ENCODE assay signal across 1 cellular context in the genomic region with DNA sequence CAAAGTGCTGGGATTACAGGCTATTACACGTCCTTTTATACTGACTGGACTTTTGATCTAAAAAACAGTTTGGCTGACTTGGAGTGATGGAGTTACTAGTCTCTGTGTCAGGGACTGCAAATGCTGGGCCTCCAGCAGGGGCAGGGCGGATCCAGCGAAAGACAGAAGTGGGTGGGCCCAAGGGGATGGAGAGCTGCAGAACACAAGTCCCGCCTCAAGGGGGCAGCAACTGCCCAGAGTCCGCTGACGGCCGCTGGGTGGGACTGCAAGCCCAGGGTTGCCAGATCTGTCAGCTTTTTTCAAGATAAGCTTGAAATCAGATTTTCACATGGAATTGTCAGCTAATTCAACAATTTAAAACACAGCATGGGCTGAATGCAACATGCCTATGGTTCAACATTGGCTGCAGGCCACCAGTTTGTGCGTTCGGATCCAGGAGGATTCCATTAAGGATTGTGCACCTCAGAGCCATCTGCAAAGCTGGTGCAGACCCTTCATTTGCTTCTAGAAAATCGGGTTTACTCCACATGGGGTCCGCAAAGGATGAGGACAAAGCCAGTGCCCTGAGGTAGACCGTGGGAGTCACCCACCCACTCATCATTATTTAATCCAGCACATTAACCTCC.
A peak's percentile ranks its signal among the peaks of the same experiment; 100 is the strongest.
TF ChIP-seq lines count a peak whose summit lies in the region.

No MANE protein-coding gene starts in this region.

TF ChIP-seq in K562, 482 proteins besides CTCF, POLR2A, EP300 and RAD21 (continues in another document):
- peak in 2 of 3 experiments; percentile 56 to 66 for TF ChIP-seq YY1 (IDR thresholded peaks at IDR 0.05; ENCODE audit: borderline replicate concordance in 1 of 3, control insufficient read depth in 1 of 3, extremely low read depth in 1 of 3, insufficient read depth in 3 of 3, insufficient read length in 1 of 3, insufficient replicate concordance in 2 of 3, low read depth in 1 of 3, low read length in 2 of 3)
- no peak for TF ChIP-seq PCBP2 (IDR thresholded peaks at IDR 0.05; ENCODE audit: low read depth, low read length, poor library complexity, severe bottlenecking)
- no peak for TF ChIP-seq ZNF512 (tag; IDR thresholded peaks at IDR 0.05)
- TF ChIP-seq CSDE1 (IDR thresholded peaks at IDR 0.05), result no peak
- TF ChIP-seq RB1 (IDR thresholded peaks at IDR 0.05; ENCODE audit: low read depth), result peak; percentile 87
- TF ChIP-seq ZNF280B (CRISPR knock-in tag; IDR thresholded peaks at IDR 0.05), result no peak
- peak; percentile 50; the same call in 1 of the 2 replicates for TF ChIP-seq ZNF263 (CRISPR knock-in tag; IDR thresholded peaks at IDR 0.05; ENCODE audit: borderline replicate concordance)
- TF ChIP-seq ZBED1 (IDR thresholded peaks at IDR 0.05), result no peak
- no peak for TF ChIP-seq ZSCAN29 (IDR thresholded peaks at IDR 0.05)
- TF ChIP-seq WHSC1 (IDR thresholded peaks at IDR 0.05; ENCODE audit: low read length), result no peak
- TF ChIP-seq, protein P1, sequence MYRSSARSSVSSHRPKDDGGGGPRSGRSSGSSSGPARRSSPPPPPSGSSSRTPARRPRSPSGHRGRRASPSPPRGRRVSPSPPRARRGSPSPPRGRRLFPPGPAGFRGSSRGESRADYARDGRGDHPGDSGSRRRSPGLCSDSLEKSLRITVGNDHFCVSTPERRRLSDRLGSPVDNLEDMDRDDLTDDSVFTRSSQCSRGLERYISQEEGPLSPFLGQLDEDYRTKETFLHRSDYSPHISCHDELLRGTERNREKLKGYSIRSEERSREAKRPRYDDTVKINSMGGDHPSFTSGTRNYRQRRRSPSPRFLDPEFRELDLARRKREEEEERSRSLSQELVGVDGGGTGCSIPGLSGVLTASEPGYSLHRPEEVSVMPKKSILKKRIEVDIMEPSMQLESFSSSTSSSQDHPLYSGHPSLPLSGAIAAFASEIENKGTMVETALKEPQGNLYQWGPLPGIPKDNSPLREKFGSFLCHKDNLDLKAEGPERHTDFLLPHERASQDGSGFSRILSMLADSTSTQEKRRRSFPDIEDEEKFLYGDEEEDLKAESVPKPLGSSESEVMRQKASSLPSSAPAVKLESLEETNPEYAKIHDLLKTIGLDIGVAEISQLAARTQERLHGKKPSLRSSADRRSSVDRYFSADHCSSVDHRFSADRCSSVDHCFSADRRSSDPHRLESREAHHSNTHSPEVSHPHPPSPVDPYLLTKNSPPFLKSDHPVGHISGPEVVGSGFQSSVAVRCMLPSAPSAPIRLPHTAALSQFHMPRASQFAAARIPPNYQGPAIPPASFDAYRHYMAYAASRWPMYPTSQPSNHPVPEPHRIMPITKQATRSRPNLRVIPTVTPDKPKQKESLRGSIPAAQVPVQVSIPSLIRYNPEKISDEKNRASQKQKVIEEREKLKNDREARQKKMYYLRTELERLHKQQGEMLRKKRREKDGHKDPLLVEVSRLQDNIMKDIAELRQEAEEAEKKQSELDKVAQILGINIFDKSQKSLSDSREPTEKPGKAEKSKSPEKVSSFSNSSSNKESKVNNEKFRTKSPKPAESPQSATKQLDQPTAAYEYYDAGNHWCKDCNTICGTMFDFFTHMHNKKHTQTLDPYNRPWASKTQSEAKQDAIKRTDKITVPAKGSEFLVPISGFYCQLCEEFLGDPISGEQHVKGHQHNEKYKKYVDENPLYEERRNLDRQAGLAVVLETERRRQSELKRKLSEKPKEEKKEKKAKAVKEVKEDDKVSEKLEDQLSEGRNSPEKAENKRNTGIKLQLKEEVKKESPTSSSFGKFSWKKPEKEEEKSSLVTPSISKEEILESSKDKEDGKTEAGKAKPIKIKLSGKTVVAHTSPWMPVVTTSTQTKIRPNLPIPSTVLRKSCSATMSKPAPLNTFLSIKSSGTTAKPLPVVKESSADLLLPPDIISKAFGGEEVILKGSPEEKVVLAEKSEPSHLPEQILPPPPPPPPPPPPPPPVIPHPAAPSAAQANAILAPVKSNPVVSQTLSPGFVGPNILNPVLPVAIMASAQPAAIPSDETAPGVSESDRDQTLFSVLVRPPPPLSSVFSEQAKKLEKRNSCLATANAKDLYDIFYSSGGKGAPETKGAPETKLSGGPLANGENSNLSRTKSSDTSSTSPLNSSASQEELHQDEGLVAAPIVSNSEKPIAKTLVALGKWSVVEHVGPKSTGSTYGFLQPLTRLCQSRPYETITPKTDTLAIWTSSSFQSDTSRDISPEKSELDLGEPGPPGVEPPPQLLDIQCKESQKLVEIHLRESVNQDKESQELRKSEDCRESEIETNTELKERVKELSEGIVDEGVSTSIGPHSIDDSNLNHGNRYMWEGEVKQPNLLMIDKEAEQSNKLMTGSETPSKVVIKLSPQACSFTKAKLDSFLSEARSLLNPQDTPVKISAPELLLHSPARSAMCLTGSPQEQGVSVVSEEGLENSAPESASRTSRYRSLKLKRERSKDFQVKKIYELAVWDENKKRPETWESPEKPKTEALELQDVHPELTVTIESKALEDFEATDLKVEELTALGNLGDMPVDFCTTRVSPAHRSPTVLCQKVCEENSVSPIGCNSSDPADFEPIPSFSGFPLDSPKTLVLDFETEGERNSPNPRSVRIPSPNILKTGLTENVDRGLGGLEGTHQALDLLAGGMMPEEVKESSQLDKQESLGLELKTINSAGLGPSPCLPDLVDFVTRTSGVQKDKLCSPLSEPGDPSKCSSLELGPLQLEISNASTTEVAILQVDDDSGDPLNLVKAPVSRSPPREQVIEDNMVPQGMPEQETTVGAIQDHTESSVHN (IDR thresholded peaks at IDR 0.05; ENCODE audit: borderline replicate concordance in 1 of 2, low read depth in 1 of 2), result no peak
- TF ChIP-seq, protein P2, sequence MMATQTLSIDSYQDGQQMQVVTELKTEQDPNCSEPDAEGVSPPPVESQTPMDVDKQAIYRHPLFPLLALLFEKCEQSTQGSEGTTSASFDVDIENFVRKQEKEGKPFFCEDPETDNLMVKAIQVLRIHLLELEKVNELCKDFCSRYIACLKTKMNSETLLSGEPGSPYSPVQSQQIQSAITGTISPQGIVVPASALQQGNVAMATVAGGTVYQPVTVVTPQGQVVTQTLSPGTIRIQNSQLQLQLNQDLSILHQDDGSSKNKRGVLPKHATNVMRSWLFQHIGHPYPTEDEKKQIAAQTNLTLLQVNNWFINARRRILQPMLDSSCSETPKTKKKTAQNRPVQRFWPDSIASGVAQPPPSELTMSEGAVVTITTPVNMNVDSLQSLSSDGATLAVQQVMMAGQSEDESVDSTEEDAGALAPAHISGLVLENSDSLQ (IDR thresholded peaks at IDR 0.05), result peak; percentile 58; the same call in 1 of the 2 replicates
- no peak for TF ChIP-seq NUFIP1 (IDR thresholded peaks at IDR 0.05; ENCODE audit: partially characterized antibody)
- no peak for TF ChIP-seq ILK (tag; IDR thresholded peaks at IDR 0.05; ENCODE audit: borderline replicate concordance, low read depth)
- TF ChIP-seq FOS (IDR thresholded peaks at IDR 0.05; ENCODE audit: extremely low read depth, insufficient read length), result no peak
- TF ChIP-seq ZNF23 (CRISPR knock-in tag; IDR thresholded peaks at IDR 0.05), result no peak
- TF ChIP-seq ZNF146 (CRISPR knock-in tag; IDR thresholded peaks at IDR 0.05; ENCODE audit: unreplicated experiment), result no peak
- TF ChIP-seq RBM17 (IDR thresholded peaks at IDR 0.05; ENCODE audit: borderline replicate concordance, low read depth, low read length), result no peak
- no peak for TF ChIP-seq IRF1 (CRISPR knock-in tag; IDR thresholded peaks at IDR 0.05; ENCODE audit: borderline replicate concordance)
- TF ChIP-seq MYNN (IDR thresholded peaks at IDR 0.05), result peak; percentile 69; the same call in 1 of the 2 replicates
- TF ChIP-seq MYNN (CRISPR knock-in tag; IDR thresholded peaks at IDR 0.05), result no peak
- TF ChIP-seq YBX1 (IDR thresholded peaks at IDR 0.05), result no peak
- TF ChIP-seq NRF1 (conservative IDR thresholded peaks at IDR 0.05 in 1 of 2, IDR thresholded peaks at IDR 0.05 in 1 of 2), result peak in 1 of 2 experiments; percentile 19; a peak in 1 of 4 replicates
- TF ChIP-seq, protein P3, sequence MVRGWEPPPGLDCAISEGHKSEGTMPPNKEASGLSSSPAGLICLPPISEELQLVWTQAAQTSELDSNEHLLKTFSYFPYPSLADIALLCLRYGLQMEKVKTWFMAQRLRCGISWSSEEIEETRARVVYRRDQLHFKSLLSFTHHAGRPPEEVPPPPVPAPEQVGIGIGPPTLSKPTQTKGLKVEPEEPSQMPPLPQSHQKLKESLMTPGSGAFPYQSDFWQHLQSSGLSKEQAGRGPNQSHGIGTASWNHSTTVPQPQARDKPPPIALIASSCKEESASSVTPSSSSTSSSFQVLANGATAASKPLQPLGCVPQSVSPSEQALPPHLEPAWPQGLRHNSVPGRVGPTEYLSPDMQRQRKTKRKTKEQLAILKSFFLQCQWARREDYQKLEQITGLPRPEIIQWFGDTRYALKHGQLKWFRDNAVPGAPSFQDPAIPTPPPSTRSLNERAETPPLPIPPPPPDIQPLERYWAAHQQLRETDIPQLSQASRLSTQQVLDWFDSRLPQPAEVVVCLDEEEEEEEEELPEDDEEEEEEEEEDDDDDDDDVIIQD (CRISPR knock-in tag; IDR thresholded peaks at IDR 0.05), result no peak
- no peak for TF ChIP-seq TRIM24 (IDR thresholded peaks at IDR 0.05)
- TF ChIP-seq, protein P4, sequence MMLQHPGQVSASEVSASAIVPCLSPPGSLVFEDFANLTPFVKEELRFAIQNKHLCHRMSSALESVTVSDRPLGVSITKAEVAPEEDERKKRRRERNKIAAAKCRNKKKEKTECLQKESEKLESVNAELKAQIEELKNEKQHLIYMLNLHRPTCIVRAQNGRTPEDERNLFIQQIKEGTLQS (IDR thresholded peaks at IDR 0.05), result no peak
- TF ChIP-seq, protein P4 (CRISPR knock-in tag; conservative IDR thresholded peaks at IDR 0.05), result no peak
- TF ChIP-seq, protein P5, sequence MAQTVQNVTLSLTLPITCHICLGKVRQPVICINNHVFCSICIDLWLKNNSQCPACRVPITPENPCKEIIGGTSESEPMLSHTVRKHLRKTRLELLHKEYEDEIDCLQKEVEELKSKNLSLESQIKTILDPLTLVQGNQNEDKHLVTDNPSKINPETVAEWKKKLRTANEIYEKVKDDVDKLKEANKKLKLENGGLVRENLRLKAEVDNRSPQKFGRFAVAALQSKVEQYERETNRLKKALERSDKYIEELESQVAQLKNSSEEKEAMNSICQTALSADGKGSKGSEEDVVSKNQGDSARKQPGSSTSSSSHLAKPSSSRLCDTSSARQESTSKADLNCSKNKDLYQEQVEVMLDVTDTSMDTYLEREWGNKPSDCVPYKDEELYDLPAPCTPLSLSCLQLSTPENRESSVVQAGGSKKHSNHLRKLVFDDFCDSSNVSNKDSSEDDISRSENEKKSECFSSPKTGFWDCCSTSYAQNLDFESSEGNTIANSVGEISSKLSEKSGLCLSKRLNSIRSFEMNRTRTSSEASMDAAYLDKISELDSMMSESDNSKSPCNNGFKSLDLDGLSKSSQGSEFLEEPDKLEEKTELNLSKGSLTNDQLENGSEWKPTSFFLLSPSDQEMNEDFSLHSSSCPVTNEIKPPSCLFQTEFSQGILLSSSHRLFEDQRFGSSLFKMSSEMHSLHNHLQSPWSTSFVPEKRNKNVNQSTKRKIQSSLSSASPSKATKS (CRISPR knock-in tag; IDR thresholded peaks at IDR 0.05), result no peak
- TF ChIP-seq GTF2E2 (tag; IDR thresholded peaks at IDR 0.05), result no peak
- no peak for TF ChIP-seq ZNF212 (CRISPR knock-in tag; IDR thresholded peaks at IDR 0.05)
- no peak for TF ChIP-seq SNAPC5 (CRISPR knock-in tag; IDR thresholded peaks at IDR 0.05)
- peak; percentile 30 for TF ChIP-seq EGR1 (conservative IDR thresholded peaks at IDR 0.05)
- no peak for TF ChIP-seq ELF4 (CRISPR knock-in tag; IDR thresholded peaks at IDR 0.05)
- TF ChIP-seq NELFE (IDR thresholded peaks at IDR 0.05; ENCODE audit: insufficient read depth, insufficient read length), result no peak
- TF ChIP-seq BRCA1 (IDR thresholded peaks at IDR 0.05), result no peak
- TF ChIP-seq BRCA1 (CRISPR knock-in tag; IDR thresholded peaks at IDR 0.05), result no peak
- TF ChIP-seq, protein P6, sequence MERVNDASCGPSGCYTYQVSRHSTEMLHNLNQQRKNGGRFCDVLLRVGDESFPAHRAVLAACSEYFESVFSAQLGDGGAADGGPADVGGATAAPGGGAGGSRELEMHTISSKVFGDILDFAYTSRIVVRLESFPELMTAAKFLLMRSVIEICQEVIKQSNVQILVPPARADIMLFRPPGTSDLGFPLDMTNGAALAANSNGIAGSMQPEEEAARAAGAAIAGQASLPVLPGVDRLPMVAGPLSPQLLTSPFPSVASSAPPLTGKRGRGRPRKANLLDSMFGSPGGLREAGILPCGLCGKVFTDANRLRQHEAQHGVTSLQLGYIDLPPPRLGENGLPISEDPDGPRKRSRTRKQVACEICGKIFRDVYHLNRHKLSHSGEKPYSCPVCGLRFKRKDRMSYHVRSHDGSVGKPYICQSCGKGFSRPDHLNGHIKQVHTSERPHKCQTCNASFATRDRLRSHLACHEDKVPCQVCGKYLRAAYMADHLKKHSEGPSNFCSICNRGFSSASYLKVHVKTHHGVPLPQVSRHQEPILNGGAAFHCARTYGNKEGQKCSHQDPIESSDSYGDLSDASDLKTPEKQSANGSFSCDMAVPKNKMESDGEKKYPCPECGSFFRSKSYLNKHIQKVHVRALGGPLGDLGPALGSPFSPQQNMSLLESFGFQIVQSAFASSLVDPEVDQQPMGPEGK (CRISPR knock-in tag; IDR thresholded peaks at IDR 0.05; ENCODE audit: borderline replicate concordance), result no peak
- no peak for TF ChIP-seq ZNF507 (tag; conservative IDR thresholded peaks at IDR 0.05)
